ENCODE assay signal across 8 cellular contexts in the genomic region with DNA sequence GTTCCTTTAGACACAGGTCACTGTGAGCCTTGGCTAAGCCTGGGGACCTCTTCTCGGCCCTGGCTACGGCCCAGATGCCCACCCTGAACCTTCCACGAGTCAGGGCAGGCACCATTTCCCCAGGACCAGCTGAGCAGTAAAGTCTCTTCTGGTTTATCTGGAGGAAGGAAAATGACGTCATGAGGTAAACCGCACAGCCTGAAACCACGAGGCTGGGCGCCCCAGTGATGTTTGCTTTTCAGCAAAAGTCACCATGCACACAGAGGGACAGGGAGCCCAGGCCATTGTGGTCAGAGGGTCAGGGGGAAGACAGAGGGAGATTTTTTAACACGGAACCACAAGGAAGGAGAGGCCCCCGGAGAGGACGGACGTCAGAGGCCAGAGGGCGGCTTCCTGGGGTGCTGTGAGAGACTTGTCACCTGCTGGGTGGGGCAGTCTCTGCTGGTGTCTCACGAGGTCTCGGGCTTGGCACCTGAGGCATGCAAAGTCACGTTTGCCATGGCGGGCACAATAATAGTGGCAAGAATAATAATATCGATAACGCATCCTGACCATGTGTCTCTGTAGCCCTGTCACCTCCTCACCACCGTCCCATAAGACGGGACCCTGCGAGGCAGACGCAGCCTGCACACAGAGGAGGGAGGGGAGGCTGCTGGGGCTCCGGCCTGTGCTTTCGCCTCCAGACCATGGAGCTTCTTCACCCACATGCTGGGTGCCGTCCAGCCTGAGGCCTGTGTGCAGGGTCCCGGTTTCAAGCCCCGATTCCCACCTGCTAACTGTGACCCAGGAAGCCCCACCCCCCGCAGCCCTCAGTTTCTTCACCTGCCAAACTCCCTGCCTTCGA. TPM values are rescaled to one million over a fixed set of nuclear protein-coding genes. Genes with fewer than 3 reads are reported as not detected.
DNase-seq lines count a peak whose midpoint lies in the region; ATAC-seq and TF ChIP-seq lines count a peak whose summit lies in the region.

No MANE protein-coding gene starts in this region.

- in situ Hi-C loops in transverse colon (cut with MboI; ENCODE audit: low pct_ligation_motif_present in 1 of 4, low pct_unique_long_range_greater_than_20kb in 1 of 4, low sequenced_read_pairs in 3 of 4), result no loop called here

- peaks cover 13% of the 10 kb centered on the region for H3K27me3 Mint-ChIP-seq in T-helper 1 cell treated with Interleukin-12 subunit alpha and Interleukin-12 subunit beta and Interleukin-4 antibody, amounts not matched to agents 30 μg/mL and 1 μg/mL, for 36 hours (ENCODE audit: low read depth)
- H3K27me3 Mint-ChIP-seq in activated naive CD8-positive, alpha-beta T cell treated with anti-CD3 and anti-CD28 coated beads, Interleukin-2, amount 10 ng/mL, durations not matched to agents 7 days and 5 days, result peaks cover 8% of the 10 kb centered on the region
- peaks cover 6% of the 10 kb centered on the region; the same call in 1 of the 2 replicates for H3K27me3 Mint-ChIP-seq in WTC11 (ENCODE audit: low read depth)

- peaks cover 20 to 41% (median 29%) of the 10 kb centered on the region in 4 donors for H3K4me1 ChIP-seq in transverse colon

- TF ChIP-seq POLR2A in transverse colon (IDR thresholded peaks at IDR 0.05), result no peak

- H3K9me3 Mint-ChIP-seq in T-helper 1 cell treated with Interleukin-12 subunit alpha and Interleukin-12 subunit beta and Interleukin-4 antibody, amounts not matched to agents 30 μg/mL and 1 μg/mL, for 36 hours, result no peaks in the 10 kb centered on the region
- H3K9me3 Mint-ChIP-seq in activated naive CD8-positive, alpha-beta T cell treated with anti-CD3 and anti-CD28 coated beads, Interleukin-2, amount 10 ng/mL, durations not matched to agents 7 days and 5 days, result no peaks in the 10 kb centered on the region
- no peaks in the 10 kb centered on the region for H3K9me3 Mint-ChIP-seq in WTC11

- CTCF ChIA-PET in WTC11 (lab: Charles Lee), result no interaction called here

- ATAC-seq in GM19023 (IDR thresholded peaks at IDR 0.05; ENCODE audit: unreplicated experiment), result peak; percentile 76
- peak; percentile 64 for ATAC-seq in HG03139 (IDR thresholded peaks at IDR 0.05; ENCODE audit: unreplicated experiment)
- ATAC-seq in activated naive CD8-positive, alpha-beta T cell treated with anti-CD3 and anti-CD28 coated beads, Interleukin-2, amount 10 ng/mL, durations not matched to agents 7 days and 5 days (ENCODE audit: low read depth), result peak; percentile 82
- no peak for ATAC-seq in WTC11

- no peak for TF ChIP-seq CTCF in transverse colon (IDR thresholded peaks at IDR 0.05)
- TF ChIP-seq CTCF in WTC11 (IDR thresholded peaks at IDR 0.05), result no peak

- 63% methylated on average over 29 of the region's 29 CpGs; no CpG with 5 or more reads in 1 of the 2 donors for WGBS in transverse colon (ENCODE audit: low coverage in 1 of 2), 2 donors

- peak; percentile 85 for DNase-seq in activated naive CD8-positive, alpha-beta T cell treated with anti-CD3 and anti-CD28 coated beads, Interleukin-2, amount 10 ng/mL, durations not matched to agents 7 days and 5 days
- DNase-seq in myocyte (ENCODE audit: low read depth), result peak; percentile 64
- peak; percentile 73 for DNase-seq in transverse colon
- no peak for DNase-seq in NCI-H1436 (lab: John Stamatoyannopoulos, UW)
- no peak for DNase-seq in WTC11 (ENCODE audit: low spot score)

- H3K4me3 Mint-ChIP-seq in T-helper 1 cell treated with Interleukin-12 subunit alpha and Interleukin-12 subunit beta and Interleukin-4 antibody, amounts not matched to agents 30 μg/mL and 1 μg/mL, for 36 hours, result peak overlapping the region; percentile 78
- H3K4me3 Mint-ChIP-seq in activated naive CD8-positive, alpha-beta T cell treated with anti-CD3 and anti-CD28 coated beads, Interleukin-2, amount 10 ng/mL, durations not matched to agents 7 days and 5 days, result peak overlapping the region; percentile 84
- H3K4me3 Mint-ChIP-seq in WTC11, result no peak overlapping the region

- peaks cover 35% of the 10 kb centered on the region for H3K4me1 Mint-ChIP-seq in T-helper 1 cell treated with Interleukin-12 subunit alpha and Interleukin-12 subunit beta and Interleukin-4 antibody, amounts not matched to agents 30 μg/mL and 1 μg/mL, for 36 hours (ENCODE audit: low read depth)
- H3K4me1 Mint-ChIP-seq in activated naive CD8-positive, alpha-beta T cell treated with anti-CD3 and anti-CD28 coated beads, Interleukin-2, amount 10 ng/mL, durations not matched to agents 7 days and 5 days, result peaks cover 42% of the 10 kb centered on the region
- H3K4me1 Mint-ChIP-seq in WTC11, result peaks cover 17% of the 10 kb centered on the region

- no peak overlapping the region for H3K4me3 ChIP-seq in transverse colon

- no peaks in the 10 kb centered on the region for H3K9me3 ChIP-seq in transverse colon

- no peaks in the 10 kb centered on the region for H3K27me3 ChIP-seq in transverse colon

- no peak for TF ChIP-seq EP300 in transverse colon (IDR thresholded peaks at IDR 0.05; ENCODE audit: low read depth)

- H3K36me3 ChIP-seq in transverse colon, result no peaks in the 10 kb centered on the region

- H3K36me3 Mint-ChIP-seq in T-helper 1 cell treated with Interleukin-12 subunit alpha and Interleukin-12 subunit beta and Interleukin-4 antibody, amounts not matched to agents 30 μg/mL and 1 μg/mL, for 36 hours (ENCODE audit: low read depth), result no peaks in the 10 kb centered on the region
- H3K36me3 Mint-ChIP-seq in activated naive CD8-positive, alpha-beta T cell treated with anti-CD3 and anti-CD28 coated beads, Interleukin-2, amount 10 ng/mL, durations not matched to agents 7 days and 5 days, result peaks cover 2% of the 10 kb centered on the region
- no peaks in the 10 kb centered on the region for H3K36me3 Mint-ChIP-seq in WTC11

- POLR2A ChIA-PET in activated naive CD8-positive, alpha-beta T cell treated with anti-CD3 and anti-CD28 coated beads, Interleukin-2, amount 10 ng/mL, durations not matched to agents 7 days and 5 days (lab: Charles Lee), result interaction anchor here (0.8 to 1.7 kb wide), 8 partner anchors 7 to 31 kb away, joined by 3 to 10 read pairs (median 3); no protein-coding TSS in a partner anchor
- POLR2A ChIA-PET in WTC11 (lab: Charles Lee), result no interaction called here

- intact Hi-C loops in transverse colon (cut with DNase I; ENCODE audit: low total_unique reads), result no loop called here

- H3K27ac ChIP-seq in transverse colon, result peak overlapping the region in 3 of 4 donors; percentile 41 to 47 (median 43)

- H3K27ac Mint-ChIP-seq in T-helper 1 cell treated with Interleukin-12 subunit alpha and Interleukin-12 subunit beta and Interleukin-4 antibody, amounts not matched to agents 30 μg/mL and 1 μg/mL, for 36 hours, result peak overlapping the region; percentile 92
- peak overlapping the region; percentile 99 for H3K27ac Mint-ChIP-seq in activated naive CD8-positive, alpha-beta T cell treated with anti-CD3 and anti-CD28 coated beads, Interleukin-2, amount 10 ng/mL, durations not matched to agents 7 days and 5 days
- no peak overlapping the region; the same call in 1 of the 2 replicates for H3K27ac Mint-ChIP-seq in WTC11

TF ChIP-seq in WTC11, 78 proteins besides CTCF, POLR2A, EP300 and RAD21 (continues in another document):
- TF ChIP-seq OVOL2 (CRISPR knock-in tag; IDR thresholded peaks at IDR 0.05; ENCODE audit: borderline replicate concordance), result no peak
- no peak for TF ChIP-seq TEAD4 (CRISPR knock-in tag; IDR thresholded peaks at IDR 0.05)
- TF ChIP-seq, protein P1, sequence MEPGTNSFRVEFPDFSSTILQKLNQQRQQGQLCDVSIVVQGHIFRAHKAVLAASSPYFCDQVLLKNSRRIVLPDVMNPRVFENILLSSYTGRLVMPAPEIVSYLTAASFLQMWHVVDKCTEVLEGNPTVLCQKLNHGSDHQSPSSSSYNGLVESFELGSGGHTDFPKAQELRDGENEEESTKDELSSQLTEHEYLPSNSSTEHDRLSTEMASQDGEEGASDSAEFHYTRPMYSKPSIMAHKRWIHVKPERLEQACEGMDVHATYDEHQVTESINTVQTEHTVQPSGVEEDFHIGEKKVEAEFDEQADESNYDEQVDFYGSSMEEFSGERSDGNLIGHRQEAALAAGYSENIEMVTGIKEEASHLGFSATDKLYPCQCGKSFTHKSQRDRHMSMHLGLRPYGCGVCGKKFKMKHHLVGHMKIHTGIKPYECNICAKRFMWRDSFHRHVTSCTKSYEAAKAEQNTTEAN (CRISPR knock-in tag; IDR thresholded peaks at IDR 0.05), result no peak
- TF ChIP-seq ZNF121 (CRISPR knock-in tag; IDR thresholded peaks at IDR 0.05), result no peak
- TF ChIP-seq, protein P2, sequence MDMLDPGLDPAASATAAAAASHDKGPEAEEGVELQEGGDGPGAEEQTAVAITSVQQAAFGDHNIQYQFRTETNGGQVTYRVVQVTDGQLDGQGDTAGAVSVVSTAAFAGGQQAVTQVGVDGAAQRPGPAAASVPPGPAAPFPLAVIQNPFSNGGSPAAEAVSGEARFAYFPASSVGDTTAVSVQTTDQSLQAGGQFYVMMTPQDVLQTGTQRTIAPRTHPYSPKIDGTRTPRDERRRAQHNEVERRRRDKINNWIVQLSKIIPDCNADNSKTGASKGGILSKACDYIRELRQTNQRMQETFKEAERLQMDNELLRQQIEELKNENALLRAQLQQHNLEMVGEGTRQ (CRISPR knock-in tag; IDR thresholded peaks at IDR 0.05), result no peak
- TF ChIP-seq, protein P3, sequence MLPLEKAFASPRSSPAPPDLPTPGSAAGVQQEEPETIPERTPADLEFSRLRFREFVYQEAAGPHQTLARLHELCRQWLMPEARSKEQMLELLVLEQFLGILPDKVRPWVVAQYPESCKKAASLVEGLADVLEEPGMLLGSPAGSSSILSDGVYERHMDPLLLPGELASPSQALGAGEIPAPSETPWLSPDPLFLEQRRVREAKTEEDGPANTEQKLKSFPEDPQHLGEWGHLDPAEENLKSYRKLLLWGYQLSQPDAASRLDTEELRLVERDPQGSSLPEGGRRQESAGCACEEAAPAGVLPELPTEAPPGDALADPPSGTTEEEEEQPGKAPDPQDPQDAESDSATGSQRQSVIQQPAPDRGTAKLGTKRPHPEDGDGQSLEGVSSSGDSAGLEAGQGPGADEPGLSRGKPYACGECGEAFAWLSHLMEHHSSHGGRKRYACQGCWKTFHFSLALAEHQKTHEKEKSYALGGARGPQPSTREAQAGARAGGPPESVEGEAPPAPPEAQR (CRISPR knock-in tag; IDR thresholded peaks at IDR 0.05), result no peak

RNA-seq across cellular contexts. Expression of a gene that starts 33.2 kb away (rescaled TPM):
- total RNA-seq in activated naive CD8-positive, alpha-beta T cell treated with anti-CD3 and anti-CD28 coated beads, Interleukin-2, amount 10 ng/mL, durations not matched to agents 7 days and 5 days, result 10 to 100 TPM; 24.9 to 30.1 TPM
- total RNA-seq in myocyte (106 and 124 TPM in 2 replicates), transverse colon (100 to 1,000 TPM; 135 to 358 (median 233) TPM), WTC11 (2021) (3.9 to 4.5 TPM (median 4.0 TPM) in 3 replicates)
- 58.3 TPM for polyA plus RNA-seq in myocyte (2012)

Comparison
In these comparisons a context has a peak if more than half of its experiments do, and no peak if none do; other contexts are left out.
1. DNase-seq: peak in activated naive CD8-positive, alpha-beta T cell treated with anti-CD3 and anti-CD28 coated beads, Interleukin-2, amount 10 ng/mL, durations not matched to agents 7 days and 5 days (single experiment), myocyte (single experiment) and transverse colon (single experiment); none in NCI-H1436 (single experiment) and WTC11 (single experiment).